27 cellular contexts compared by ENCODE assay signal in genomic region chr2:237491515-237492118, GRCh38. TPM values are rescaled to one million over a fixed set of nuclear protein-coding genes. Genes with fewer than 3 reads are reported as not detected.
DNase-seq lines count a peak whose midpoint lies in the region; ATAC-seq and TF ChIP-seq lines count a peak whose summit lies in the region.
"Had no signal": no experiment of that assay in that cellular context is flagged by ENCODE, and none has a peak within 500 bp of the region (broad histone marks: within the 10 kb centered on the region; RNA-seq: fewer than 3 reads in every experiment).

No MANE protein-coding gene starts in this region.

- H3K36me3 Mint-ChIP-seq in activated T-cell treated with anti-CD3 and anti-CD28 coated beads, Interleukin-2, amount 50 U/mL, for 4 hours (ENCODE audit: insufficient read depth), result no peaks in the 10 kb centered on the region

- ATAC-seq in activated T-cell treated with anti-CD3 and anti-CD28 coated beads, Interleukin-2, amount 50 U/mL, for 4 hours, result peak; percentile 38 to 46
- ATAC-seq: gastroesophageal sphincter, right cardiac atrium had no signal

- H3K4me3 ChIP-seq in PC-9 (peak overlapping the region; percentile 47), stomach (peak overlapping the region in 1 of 4 donors; percentile 8)
- H3K4me3 ChIP-seq: gastroesophageal sphincter, GM23248, left ventricle myocardium inferior, Peyer's patch, transverse colon had no signal

- H3K36me3 ChIP-seq in PC-9 (ENCODE audit: low read depth) (peaks cover 58% of the 10 kb centered on the region), stomach (peaks cover 16 to 38% (median 31%) of the 10 kb centered on the region in 4 donors)
- H3K36me3 ChIP-seq: BE2C, gastroesophageal sphincter, Peyer's patch, transverse colon had no signal

- no peak for TF ChIP-seq CTCF in PC-9 (conservative IDR thresholded peaks at IDR 0.05)
- no peak for TF ChIP-seq CTCF in stomach (IDR thresholded peaks at IDR 0.05)

- DNase-seq in activated T-cell treated with anti-CD3 and anti-CD28 coated beads, Interleukin-2, amount 50 U/mL, for 4 hours, result no peak
- DNase-seq in activated T-cell treated with anti-CD3 and anti-CD28 coated beads, Interleukin-2, amount 50 U/mL, for 1 hour, result no peak
- DNase-seq in PC-9 (no peak), epithelial cell of prostate (ENCODE audit: low read depth, low spot score) (no peak), stomach (peak; percentile 25), SW480 (ENCODE audit: low spot score) (no peak), SK-N-DZ (ENCODE audit: low spot score) (no peak), NCI-H1417 treated with DMSO at 0.1 percent for 48 hours (lab: John Stamatoyannopoulos, UW) (no peak)
- DNase-seq: activated CD4-positive, alpha-beta T cell treated with anti-CD3 and anti-CD28 coated beads, Interleukin-2, amount 10 ng/mL, durations not matched to agents 7 days and 5 days; activated CD8-positive, alpha-beta memory T cell treated with anti-CD3 and anti-CD28 coated beads, Interleukin-2, amount 50 U/mL, for 48 hours; BE2C; GM23248; hippocampal formation; left ventricle myocardium inferior; NCI-H1436 treated with DMSO at 0.1 percent for 48 hours; NCI-H524 treated with DMSO at 0.1 percent for 48 hours; right cardiac atrium; stimulated activated CD4-positive, alpha-beta T cell treated with anti-CD3 and anti-CD28 coated beads, Interleukin-4, amount 100 ng/mL, for 4 hours; T-helper 2 cell; transverse colon had no signal

- H3K4me1 Mint-ChIP-seq in activated T-cell treated with anti-CD3 and anti-CD28 coated beads, Interleukin-2, amount 50 U/mL, for 4 hours (ENCODE audit: low read depth), result no peaks in the 10 kb centered on the region
- H3K4me1 Mint-ChIP-seq: activated CD4-positive, alpha-beta T cell treated with anti-CD3 and anti-CD28 coated beads, Interleukin-2, amount 10 ng/mL, durations not matched to agents 7 days and 5 days had no signal

- no peak overlapping the region for H2AFZ ChIP-seq in PC-9
- H2AFZ ChIP-seq: GM23248, parathyroid adenoma had no signal

- H3K4me3 Mint-ChIP-seq in activated T-cell treated with anti-CD3 and anti-CD28 coated beads, Interleukin-2, amount 50 U/mL, for 4 hours, result no peak overlapping the region
- H3K4me3 Mint-ChIP-seq: activated CD4-positive, alpha-beta T cell treated with anti-CD3 and anti-CD28 coated beads, Interleukin-2, amount 10 ng/mL, durations not matched to agents 7 days and 5 days; nephron had no signal

- BruUV-seq in PC-9 (replicated peaks; lab: Mats Ljungman, UMichigan), result no TSS peak

- CTCF ChIA-PET in PC-9 (lab: Charles Lee), result interaction anchor here (0.8 kb wide), 1 partner anchor 24 kb away, joined by 3 read pairs; no protein-coding TSS in a partner anchor

- WGBS in stomach, 5 donors, result 76 to 94% (median 93%) methylated on average over 8 of the region's 8 CpGs

- no peak for TF ChIP-seq POLR2A in stomach (IDR thresholded peaks at IDR 0.05)

- peaks cover 48% of the 10 kb centered on the region for H3K27me3 Mint-ChIP-seq in activated T-cell treated with anti-CD3 and anti-CD28 coated beads, Interleukin-2, amount 50 U/mL, for 4 hours (ENCODE audit: low read depth)

- POLR2A ChIA-PET in PC-9 (lab: Charles Lee; ENCODE audit: unreplicated experiment), result interaction anchor here (0.6 kb wide), 1 partner anchor 171 kb away, joined by 5 read pairs; no protein-coding TSS in a partner anchor

- peaks cover 54% of the 10 kb centered on the region for H3F3A ChIP-seq in PC-9 (ENCODE audit: insufficient read depth, low read depth)

- H3K4me1 ChIP-seq in PC-9 (replicated peaks; ENCODE audit: insufficient read depth) (peaks cover 66% of the 10 kb centered on the region), stomach (peaks cover 14 to 67% (median 47%) of the 10 kb centered on the region in 4 donors)
- H3K4me1 ChIP-seq: BE2C had no signal

- H4K20me1 ChIP-seq in PC-9 (ENCODE audit: insufficient read depth), result no peaks in the 10 kb centered on the region

- H3K4me2 ChIP-seq in PC-9, result peak overlapping the region; percentile 99; the same call in 1 of the 2 replicates
- H3K4me2 ChIP-seq: KMS-11 had no signal

- intact Hi-C loops in PC-9 (cut with micrococcal nuclease; ENCODE audit: unreplicated experiment), result no loop called here
- intact Hi-C loops in stomach (cut with DNase I; ENCODE audit: low total_unique reads), result no loop called here

- H3K9me3 ChIP-seq in PC-9 (ENCODE audit: insufficient read depth, low read depth) (peaks cover 16% of the 10 kb centered on the region), stomach (peaks cover 11 to 21% (median 15%) of the 10 kb centered on the region in 4 donors)

- H3K27ac ChIP-seq in PC-9 (peak overlapping the region; percentile 99), epithelial cell of prostate (peak overlapping the region; percentile 96), stomach (peak overlapping the region in 4 of 5 donors; percentile 51 to 95 (median 91))
- H3K27ac ChIP-seq: gastroesophageal sphincter, GM23248, KMS-11, parathyroid adenoma, Peyer's patch had no signal

- peaks cover 95% of the 10 kb centered on the region for H3K79me2 ChIP-seq in PC-9 (ENCODE audit: low read depth)
- H3K79me2 ChIP-seq: parathyroid adenoma had no signal

- H3K27me3 ChIP-seq in PC-9 (ENCODE audit: insufficient read depth, low read depth) (no peaks in the 10 kb centered on the region), stomach (peaks cover 0 to 35% (median 13%) of the 10 kb centered on the region in 3 donors)

- H3K9me3 Mint-ChIP-seq in activated T-cell treated with anti-CD3 and anti-CD28 coated beads, Interleukin-2, amount 50 U/mL, for 4 hours, result peaks cover 17% of the 10 kb centered on the region

- H3K9me2 ChIP-seq in PC-9 (ENCODE audit: insufficient read depth), result no peaks in the 10 kb centered on the region

- TF ChIP-seq EP300 in stomach (IDR thresholded peaks at IDR 0.05), result no peak

RNA-seq across cellular contexts. Expression of gene MLPH, which starts 4.6 kb away (rescaled TPM):
- under 1 TPM; 0.38 to 0.48 (median 0.47) TPM for total RNA-seq in activated T-cell treated with anti-CD3 and anti-CD28 coated beads, Interleukin-2, amount 50 U/mL, for 4 hours
- total RNA-seq in PC-9 (2021) (237 and 283 TPM in 2 replicates), stomach (100 to 1,000 TPM; 182 to 657 (median 436) TPM)
- polyA plus RNA-seq in stomach, result 100 to 1,000 TPM in 1 of 3 donors, 10 to 100 TPM in 2; 61.3 to 308 (median 72.6) TPM
- polyA plus RNA-seq in SK-N-DZ (2014; cell fraction: cytosol; rRNA removed), result not detected in 2 replicates
- not detected in 2 replicates for polyA plus RNA-seq in SK-N-DZ (2014; cell fraction: nucleus; rRNA removed)
- total RNA-seq: A673; activated CD4-positive, alpha-beta T cell treated with anti-CD3 and anti-CD28 coated beads, Interleukin-2, amount 10 ng/mL, durations not matched to agents 7 days and 5 days; mononuclear cell had no signal

Comparison
In these comparisons a context has a peak if more than half of its experiments do, and no peak if none do; other contexts are left out.
1. RNA of gene MLPH, which starts 4.6 kb away (total RNA-seq): 182 to 657 TPM in stomach and 237 to 283 TPM in PC-9; 0.38 to 0.48 TPM in activated T-cell treated with anti-CD3 and anti-CD28 coated beads, Interleukin-2, amount 50 U/mL, for 4 hours; every median in the first group is over 100 times any median in the second.
2. Peak in every context shown above with its lines, with median percentiles within 50 percentile points of each other: H3K27ac ChIP-seq.